In the genomic region with DNA sequence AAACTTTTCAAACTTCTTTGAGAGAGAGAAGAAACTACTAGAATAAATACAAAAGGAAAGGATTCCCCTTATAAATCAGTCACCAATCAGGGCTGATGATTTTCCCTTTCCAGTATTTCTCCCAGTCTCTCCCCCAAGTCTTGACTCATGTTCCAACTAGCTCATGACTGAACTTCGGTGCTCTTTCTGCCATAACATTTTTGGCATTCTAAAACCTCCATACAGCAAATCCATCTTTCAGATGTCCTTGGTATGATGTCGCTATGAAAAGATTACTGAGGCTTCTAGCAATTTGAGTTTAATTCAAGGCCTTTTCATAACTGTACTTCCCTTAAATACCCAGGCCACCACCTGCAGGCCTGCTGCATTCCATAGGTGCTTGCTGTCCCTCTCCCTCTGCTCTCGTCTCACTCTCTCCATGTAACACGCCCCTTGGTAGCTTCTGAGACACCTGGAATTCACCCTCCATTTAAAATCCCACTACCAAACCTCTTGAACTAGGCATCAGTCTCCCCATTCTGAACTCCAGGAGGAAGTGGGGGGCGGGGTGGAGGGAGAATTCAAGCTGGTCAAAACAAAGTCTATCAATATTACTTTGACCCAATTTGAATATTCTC, we compare ENCODE assay signal across 14 cellular contexts. TPM values are rescaled to one million over a fixed set of nuclear protein-coding genes. Genes with fewer than 3 reads are reported as not detected.
A peak's percentile ranks its signal among the peaks of the same experiment; 100 is the strongest.
DNase-seq lines count a peak whose midpoint lies in the region; ATAC-seq and TF ChIP-seq lines count a peak whose summit lies in the region.
"Had no signal": no experiment of that assay in that cellular context is flagged by ENCODE, and none has a peak within 500 bp of the region (broad histone marks: within the 10 kb centered on the region; RNA-seq: fewer than 3 reads in every experiment).

No MANE protein-coding gene starts in this region.

- H3K27ac ChIP-seq in iPS-20b (ENCODE audit: low read length) (no peak overlapping the region), upper lobe of right lung (no peak overlapping the region), uterus (no peak overlapping the region)
- H3K27ac ChIP-seq: heart left ventricle had no signal

- no peak overlapping the region for H3K27ac Mint-ChIP-seq in WTC11
- H3K27ac Mint-ChIP-seq: T-helper 2 cell treated with Interferon-gamma antibody and Interleukin-4, amounts not matched to agents 5 μg/mL and 100 μg/mL, for 36 hours had no signal

- TF ChIP-seq POLR2A in uterus (IDR thresholded peaks at IDR 0.05), result no peak

- H3K27me3 ChIP-seq in iPS-20b (ENCODE audit: insufficient read depth, low read length), result peaks cover 55% of the 10 kb centered on the region
- H3K27me3 ChIP-seq in upper lobe of right lung, result no peaks in the 10 kb centered on the region
- H3K27me3 ChIP-seq in uterus, result no peaks in the 10 kb centered on the region

- H3K9me3 ChIP-seq in iPS-20b (ENCODE audit: insufficient read depth, low read depth, low read length), result no peaks in the 10 kb centered on the region
- no peaks in the 10 kb centered on the region for H3K9me3 ChIP-seq in upper lobe of right lung
- H3K9me3 ChIP-seq in uterus, result no peaks in the 10 kb centered on the region
- H3K9me3 ChIP-seq: heart left ventricle had no signal

- intact Hi-C loops in upper lobe of right lung (cut with DNase I) (no loop called here), uterus (cut with DNase I; ENCODE audit: low total_unique reads) (no loop called here)

- CTCF ChIA-PET in WTC11 (lab: Charles Lee), result interaction anchor here (1.0 kb wide), 1 partner anchor 290 kb away, joined by 4 read pairs; no protein-coding TSS in a partner anchor

- POLR2A ChIA-PET in WTC11 (lab: Charles Lee), result interaction anchor here (0.6 kb wide), 1 partner anchor 394 kb away, joined by 3 read pairs; no protein-coding TSS in a partner anchor

- H3K36me3 ChIP-seq in iPS-20b (ENCODE audit: insufficient read depth, low read depth, low read length), result no peaks in the 10 kb centered on the region
- no peaks in the 10 kb centered on the region for H3K36me3 ChIP-seq in upper lobe of right lung
- H3K36me3 ChIP-seq in uterus, result no peaks in the 10 kb centered on the region
- H3K36me3 ChIP-seq: heart left ventricle had no signal

- no peaks in the 10 kb centered on the region for H3K9me3 Mint-ChIP-seq in WTC11
- H3K9me3 Mint-ChIP-seq: T-helper 2 cell treated with Interferon-gamma antibody and Interleukin-4, amounts not matched to agents 5 μg/mL and 100 μg/mL, for 36 hours had no signal

- peak overlapping the region; percentile 88 for H3K4me3 Mint-ChIP-seq in WTC11
- H3K4me3 Mint-ChIP-seq: T-helper 2 cell treated with Interferon-gamma antibody and Interleukin-4, amounts not matched to agents 5 μg/mL and 100 μg/mL, for 36 hours had no signal

- H3K36me3 Mint-ChIP-seq in WTC11, result no peaks in the 10 kb centered on the region

- H3K4me3 ChIP-seq in iPS-20b (ENCODE audit: low read length) (peak overlapping the region; percentile 92; the same call in 1 of the 2 replicates), upper lobe of right lung (peak overlapping the region; percentile 73), uterus (no peak overlapping the region)

- peaks cover 43% of the 10 kb centered on the region for H3K27me3 Mint-ChIP-seq in WTC11 (ENCODE audit: low read depth)

- no peak for TF ChIP-seq CTCF in WTC11 (IDR thresholded peaks at IDR 0.05)
- TF ChIP-seq CTCF in upper lobe of right lung (IDR thresholded peaks at IDR 0.05), result no peak
- no peak for TF ChIP-seq CTCF in uterus (IDR thresholded peaks at IDR 0.05)

- H3K9ac ChIP-seq in iPS-20b (ENCODE audit: low read depth, low read length), result no peak overlapping the region

- DNase-seq in NCI-H2107 treated with DMSO at 0.1 percent for 48 hours (lab: John Stamatoyannopoulos, UW; ENCODE audit: unreplicated experiment), result peak; percentile 37
- no peak for DNase-seq in NCI-H2107 (lab: John Stamatoyannopoulos, UW)
- peak; percentile 25 for DNase-seq in WTC11 (ENCODE audit: low spot score)
- DNase-seq in upper lobe of right lung, result no peak
- no peak for DNase-seq in uterus
- DNase-seq in NCI-H187 (lab: John Stamatoyannopoulos, UW), result no peak
- DNase-seq: activated T-cell treated with anti-CD3 and anti-CD28 coated beads for 4 hours; heart left ventricle; naive thymus-derived CD8-positive, alpha-beta T cell; NCI-H774; stimulated activated CD4-positive, alpha-beta T cell treated with anti-CD3 and anti-CD28 coated beads, Interleukin-2, amount 100 ng/mL, for 24 hours had no signal

- H3K4me1 ChIP-seq in iPS-20b (ENCODE audit: insufficient read depth, low read length) (peaks cover 24% of the 10 kb centered on the region), upper lobe of right lung (peaks cover 6% of the 10 kb centered on the region), uterus (no peaks in the 10 kb centered on the region)

- peak; percentile 41 for ATAC-seq in WTC11
- ATAC-seq in upper lobe of right lung, result no peak
- ATAC-seq in HG03139 (IDR thresholded peaks at IDR 0.05; ENCODE audit: unreplicated experiment), result no peak
- ATAC-seq: heart left ventricle; naive thymus-derived CD8-positive, alpha-beta T cell had no signal

- peaks cover 29% of the 10 kb centered on the region for H3K4me1 Mint-ChIP-seq in WTC11

TF ChIP-seq in WTC11, 78 proteins besides CTCF, POLR2A, EP300 and RAD21:
- no peak for TF ChIP-seq SOX15 (CRISPR knock-in tag; IDR thresholded peaks at IDR 0.05)
- no peak for TF ChIP-seq TCF7 (CRISPR knock-in tag; IDR thresholded peaks at IDR 0.05; ENCODE audit: low read depth)
- no peak for TF ChIP-seq FOXP1 (CRISPR knock-in tag; IDR thresholded peaks at IDR 0.05; ENCODE audit: borderline replicate concordance)
- TF ChIP-seq, protein P1, sequence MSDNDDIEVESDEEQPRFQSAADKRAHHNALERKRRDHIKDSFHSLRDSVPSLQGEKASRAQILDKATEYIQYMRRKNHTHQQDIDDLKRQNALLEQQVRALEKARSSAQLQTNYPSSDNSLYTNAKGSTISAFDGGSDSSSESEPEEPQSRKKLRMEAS (CRISPR knock-in tag; IDR thresholded peaks at IDR 0.05), result no peak
- no peak for TF ChIP-seq MXD4 (CRISPR knock-in tag; IDR thresholded peaks at IDR 0.05; ENCODE audit: borderline replicate concordance)
- TF ChIP-seq ATF3 (CRISPR knock-in tag; conservative IDR thresholded peaks at IDR 0.05), result no peak
- no peak for TF ChIP-seq NR2C2 (CRISPR knock-in tag; IDR thresholded peaks at IDR 0.05)
- no peak for TF ChIP-seq GABPB1 (CRISPR knock-in tag; IDR thresholded peaks at IDR 0.05)
- TF ChIP-seq NFYB (CRISPR knock-in tag; conservative IDR thresholded peaks at IDR 0.05; ENCODE audit: low read depth), result no peak
- TF ChIP-seq ZNF232 (CRISPR knock-in tag; IDR thresholded peaks at IDR 0.05), result no peak
- TF ChIP-seq, protein P2, sequence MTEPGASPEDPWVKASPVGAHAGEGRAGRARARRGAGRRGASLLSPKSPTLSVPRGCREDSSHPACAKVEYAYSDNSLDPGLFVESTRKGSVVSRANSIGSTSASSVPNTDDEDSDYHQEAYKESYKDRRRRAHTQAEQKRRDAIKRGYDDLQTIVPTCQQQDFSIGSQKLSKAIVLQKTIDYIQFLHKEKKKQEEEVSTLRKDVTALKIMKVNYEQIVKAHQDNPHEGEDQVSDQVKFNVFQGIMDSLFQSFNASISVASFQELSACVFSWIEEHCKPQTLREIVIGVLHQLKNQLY (CRISPR knock-in tag; IDR thresholded peaks at IDR 0.05), result no peak
- no peak for TF ChIP-seq JUN (CRISPR knock-in tag; IDR thresholded peaks at IDR 0.05)
- no peak for TF ChIP-seq FOXK1 (CRISPR knock-in tag; IDR thresholded peaks at IDR 0.05)
- TF ChIP-seq PRRX2 (CRISPR knock-in tag; IDR thresholded peaks at IDR 0.05), result no peak
- no peak for TF ChIP-seq E2F4 (CRISPR knock-in tag; IDR thresholded peaks at IDR 0.05; ENCODE audit: borderline replicate concordance, low read depth)

RNA-seq across cellular contexts. Expression of gene PRKD1, which starts 2.4 kb away (rescaled TPM):
- total RNA-seq in WTC11 (2021), result 5.8 to 7.6 TPM (median 6.1 TPM) in 3 replicates
- total RNA-seq in upper lobe of right lung, result 17.2 TPM
- 10 to 100 TPM in 3 of 4 donors, 1 to 10 TPM in 1; 6.4 to 47.9 (median 31.5) TPM for total RNA-seq in uterus
- total RNA-seq: naive thymus-derived CD8-positive, alpha-beta T cell had no signal

Comparison
In these comparisons a context has a peak if more than half of its experiments do, and no peak if none do; other contexts are left out.
1. DNase-seq: peak in NCI-H2107 treated with DMSO at 0.1 percent for 48 hours (single experiment) and WTC11 (single experiment); none in NCI-H2107 (single experiment), upper lobe of right lung (single experiment), uterus (0 of 2) and NCI-H187 (0 of 2).
2. H3K4me3 ChIP-seq: peak in iPS-20b (single experiment) and upper lobe of right lung (single experiment); none in uterus (0 of 2).